ENCODE assay signal across 9 cellular contexts in the genomic region with DNA sequence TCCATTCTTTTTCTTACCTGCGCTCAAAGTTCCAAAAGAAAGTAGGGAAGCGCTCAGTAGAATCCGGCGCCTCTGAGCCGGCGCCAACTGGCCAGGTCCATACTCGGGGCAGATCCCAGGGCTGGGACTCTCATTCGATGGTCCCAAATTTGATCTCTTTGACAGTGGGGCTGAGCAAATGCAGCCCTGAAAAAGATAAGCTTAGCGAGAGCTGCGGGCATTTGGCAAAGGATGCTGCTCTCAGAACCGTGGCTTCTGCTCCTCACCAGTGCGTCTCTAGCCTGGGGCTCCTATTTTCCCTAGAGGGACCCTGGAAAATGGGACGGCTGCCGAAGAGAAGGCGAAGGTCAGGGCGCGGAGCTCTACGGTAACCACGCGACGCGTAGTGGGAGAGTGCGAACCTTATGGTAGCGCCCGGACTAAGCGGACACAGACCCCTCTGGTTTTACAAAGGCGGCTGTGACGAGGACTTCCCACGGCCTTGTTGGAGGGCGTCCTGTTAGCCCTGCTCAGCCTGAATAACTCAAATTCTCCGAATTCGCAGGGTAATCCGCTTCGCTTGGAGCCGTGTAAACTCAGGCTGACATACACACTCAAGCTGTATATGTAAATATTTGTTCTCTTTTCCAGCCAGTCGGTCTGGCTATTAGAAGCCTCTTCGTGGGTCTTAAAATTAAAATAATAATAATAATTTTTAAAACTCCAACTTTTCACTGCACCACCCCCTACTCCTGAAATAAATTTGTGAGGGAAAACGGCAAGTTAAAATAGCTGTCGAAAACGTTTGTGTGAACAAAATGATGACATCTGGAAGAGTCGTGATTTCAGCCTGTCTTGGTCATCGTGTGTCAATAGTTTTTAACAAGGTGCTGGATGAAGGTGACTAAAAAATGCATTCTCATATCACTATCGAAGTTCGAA. TPM values are rescaled to one million over a fixed set of nuclear protein-coding genes. Genes with fewer than 3 reads are reported as not detected.
DNase-seq lines count a peak whose midpoint lies in the region; ATAC-seq and TF ChIP-seq lines count a peak whose summit lies in the region.
"Had no signal": no experiment of that assay in that cellular context is flagged by ENCODE, and none has a peak within 500 bp of the region (broad histone marks: within the 10 kb centered on the region; RNA-seq: fewer than 3 reads in every experiment).

No MANE protein-coding gene starts in this region.

- POLR2A ChIA-PET in activated B cell treated with CpG ODN at 0.5 μM for 24 hours (lab: Charles Lee): no interaction called here

- 7 to 11% (median 8%) methylated on average over 44 of the region's 44 CpGs for WGBS in psoas muscle, 3 donors

- peaks cover 2% of the 10 kb centered on the region for H3K9me3 Mint-ChIP-seq in activated B cell treated with CpG ODN at 0.5 μM for 24 hours

- intact Hi-C loops in activated B cell treated with CpG ODN at 0.5 μM for 24 hours (cut with micrococcal nuclease): loop anchor here (5.0 kb wide), 1 partner anchor 217 kb away; a partner anchor contains a TSS
- intact Hi-C loops in Right ventricle myocardium superior (cut with DNase I): loop anchor here (5.0 to 10.0 kb wide), 3 partner anchors 123 to 268 kb away; no protein-coding TSS in a partner anchor
- intact Hi-C loops in psoas muscle (cut with DNase I): no loop called here

- CTCF ChIA-PET in activated B cell treated with CpG ODN at 0.5 μM for 24 hours (lab: Charles Lee): no interaction called here

- peak overlapping the region; percentile 44 for H3K4me3 Mint-ChIP-seq in activated B cell treated with CpG ODN at 0.5 μM for 24 hours

- H3K27me3 Mint-ChIP-seq in activated B cell treated with CpG ODN at 0.5 μM for 24 hours: peaks cover 78% of the 10 kb centered on the region

- peaks cover 16% of the 10 kb centered on the region for H3K4me1 Mint-ChIP-seq in activated B cell treated with CpG ODN at 0.5 μM for 24 hours

- no peaks in the 10 kb centered on the region for H3K36me3 ChIP-seq in psoas muscle (ENCODE audit: insufficient read depth in 1 of 2, low read depth in 1 of 2)

- H3K9me3 ChIP-seq in psoas muscle: no peaks in the 10 kb centered on the region

- ATAC-seq in activated B cell treated with CpG ODN at 0.5 μM for 24 hours (ENCODE audit: low read depth): no peak
- peak; percentile 25 for ATAC-seq in Right ventricle myocardium superior (ENCODE audit: poor library complexity)
- ATAC-seq in psoas muscle: no peak
- no peak for ATAC-seq in GM18511 (IDR thresholded peaks at IDR 0.05; ENCODE audit: unreplicated experiment)

- no peaks in the 10 kb centered on the region for H3K36me3 Mint-ChIP-seq in activated B cell treated with CpG ODN at 0.5 μM for 24 hours (ENCODE audit: low read depth)

- TF ChIP-seq CTCF in activated B cell treated with CpG ODN at 0.5 μM for 24 hours (IDR thresholded peaks at IDR 0.05) (no peak), psoas muscle (IDR thresholded peaks at IDR 0.05) (no peak)

- peak overlapping the region; percentile 52 for H3K4me3 ChIP-seq in psoas muscle

- H3K27ac Mint-ChIP-seq in activated B cell treated with CpG ODN at 0.5 μM for 24 hours: no peak overlapping the region

- DNase-seq in DMS53 (lab: John Stamatoyannopoulos, UW): peak; percentile 79
- DNase-seq in activated B cell treated with CpG ODN at 0.5 μM for 24 hours: no peak
- DNase-seq in Right ventricle myocardium superior: peak; percentile 53
- DNase-seq in psoas muscle: no peak
- no peak for DNase-seq in NCI-H128 (lab: John Stamatoyannopoulos, UW; ENCODE audit: unreplicated experiment)
- DNase-seq in activated CD4-positive, CD25-positive, alpha-beta regulatory T cell (lab: John Stamatoyannopoulos, UW): no peak
- DNase-seq in NCI-H1417 (lab: John Stamatoyannopoulos, UW): no peak

- no peaks in the 10 kb centered on the region for H3K4me1 ChIP-seq in psoas muscle

- no peak overlapping the region for H3K27ac ChIP-seq in psoas muscle

- peaks cover 3 to 100% (median 55%) of the 10 kb centered on the region in 3 donors for H3K27me3 ChIP-seq in psoas muscle (ENCODE audit: insufficient read depth in 3 of 3, low read length in 2 of 3)

RNA-seq across cellular contexts. Expression of a gene that starts 0.9 kb away (rescaled TPM):
- total RNA-seq in activated B cell treated with CpG ODN at 0.5 μM for 24 hours (0.10 and 0.11 TPM in 2 replicates), Right ventricle myocardium superior (124 TPM), psoas muscle (not detected)
- not detected for polyA plus RNA-seq in psoas muscle
- total RNA-seq: temporal lobe had no signal

Comparison
In these comparisons a context has a peak if more than half of its experiments do, and no peak if none do; other contexts are left out.
1. DNase-seq: peak in DMS53 (single experiment) and Right ventricle myocardium superior (single experiment); none in activated B cell treated with CpG ODN at 0.5 μM for 24 hours (single experiment), psoas muscle (0 of 2), NCI-H128 (single experiment), activated CD4-positive, CD25-positive, alpha-beta regulatory T cell (0 of 4) and NCI-H1417 (0 of 3).
2. RNA of a gene that starts 0.9 kb away (total RNA-seq): 124 TPM in Right ventricle myocardium superior (single experiment); 0.10 to 0.11 TPM in activated B cell treated with CpG ODN at 0.5 μM for 24 hours and not detected in psoas muscle; every median in the first group is over 100 times any median in the second.
3. intact Hi-C loops: an anchor here in activated B cell treated with CpG ODN at 0.5 μM for 24 hours (5.0 kb wide) and Right ventricle myocardium superior (5.0 to 10.0 kb wide); none called in psoas muscle.